1 cellular context compared by ENCODE assay signal in the genomic region with DNA sequence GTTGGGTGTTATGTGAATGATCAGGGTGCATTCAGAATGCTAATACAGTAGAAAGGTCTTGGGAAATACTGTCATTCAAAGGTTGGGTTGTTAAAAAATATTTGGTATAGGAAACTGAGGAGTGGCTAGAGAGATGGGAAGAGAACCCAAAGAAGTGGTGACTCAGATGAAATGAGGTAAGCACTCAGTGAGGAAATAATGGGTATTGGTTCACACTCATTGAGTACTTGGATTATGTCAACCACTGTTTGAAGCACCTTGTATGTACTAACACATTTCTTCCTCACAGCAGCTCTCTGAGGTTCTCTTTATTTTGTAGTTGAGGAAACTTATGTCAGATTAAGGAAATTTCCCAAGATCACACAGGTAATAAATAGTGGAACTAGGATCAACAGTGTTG.
TF ChIP-seq lines count a peak whose summit lies in the region.

No MANE protein-coding gene starts in this region.

TF ChIP-seq in GM23338, 12 proteins besides CTCF, POLR2A, EP300 and RAD21 (continued from another document):
- TF ChIP-seq, protein P1, sequence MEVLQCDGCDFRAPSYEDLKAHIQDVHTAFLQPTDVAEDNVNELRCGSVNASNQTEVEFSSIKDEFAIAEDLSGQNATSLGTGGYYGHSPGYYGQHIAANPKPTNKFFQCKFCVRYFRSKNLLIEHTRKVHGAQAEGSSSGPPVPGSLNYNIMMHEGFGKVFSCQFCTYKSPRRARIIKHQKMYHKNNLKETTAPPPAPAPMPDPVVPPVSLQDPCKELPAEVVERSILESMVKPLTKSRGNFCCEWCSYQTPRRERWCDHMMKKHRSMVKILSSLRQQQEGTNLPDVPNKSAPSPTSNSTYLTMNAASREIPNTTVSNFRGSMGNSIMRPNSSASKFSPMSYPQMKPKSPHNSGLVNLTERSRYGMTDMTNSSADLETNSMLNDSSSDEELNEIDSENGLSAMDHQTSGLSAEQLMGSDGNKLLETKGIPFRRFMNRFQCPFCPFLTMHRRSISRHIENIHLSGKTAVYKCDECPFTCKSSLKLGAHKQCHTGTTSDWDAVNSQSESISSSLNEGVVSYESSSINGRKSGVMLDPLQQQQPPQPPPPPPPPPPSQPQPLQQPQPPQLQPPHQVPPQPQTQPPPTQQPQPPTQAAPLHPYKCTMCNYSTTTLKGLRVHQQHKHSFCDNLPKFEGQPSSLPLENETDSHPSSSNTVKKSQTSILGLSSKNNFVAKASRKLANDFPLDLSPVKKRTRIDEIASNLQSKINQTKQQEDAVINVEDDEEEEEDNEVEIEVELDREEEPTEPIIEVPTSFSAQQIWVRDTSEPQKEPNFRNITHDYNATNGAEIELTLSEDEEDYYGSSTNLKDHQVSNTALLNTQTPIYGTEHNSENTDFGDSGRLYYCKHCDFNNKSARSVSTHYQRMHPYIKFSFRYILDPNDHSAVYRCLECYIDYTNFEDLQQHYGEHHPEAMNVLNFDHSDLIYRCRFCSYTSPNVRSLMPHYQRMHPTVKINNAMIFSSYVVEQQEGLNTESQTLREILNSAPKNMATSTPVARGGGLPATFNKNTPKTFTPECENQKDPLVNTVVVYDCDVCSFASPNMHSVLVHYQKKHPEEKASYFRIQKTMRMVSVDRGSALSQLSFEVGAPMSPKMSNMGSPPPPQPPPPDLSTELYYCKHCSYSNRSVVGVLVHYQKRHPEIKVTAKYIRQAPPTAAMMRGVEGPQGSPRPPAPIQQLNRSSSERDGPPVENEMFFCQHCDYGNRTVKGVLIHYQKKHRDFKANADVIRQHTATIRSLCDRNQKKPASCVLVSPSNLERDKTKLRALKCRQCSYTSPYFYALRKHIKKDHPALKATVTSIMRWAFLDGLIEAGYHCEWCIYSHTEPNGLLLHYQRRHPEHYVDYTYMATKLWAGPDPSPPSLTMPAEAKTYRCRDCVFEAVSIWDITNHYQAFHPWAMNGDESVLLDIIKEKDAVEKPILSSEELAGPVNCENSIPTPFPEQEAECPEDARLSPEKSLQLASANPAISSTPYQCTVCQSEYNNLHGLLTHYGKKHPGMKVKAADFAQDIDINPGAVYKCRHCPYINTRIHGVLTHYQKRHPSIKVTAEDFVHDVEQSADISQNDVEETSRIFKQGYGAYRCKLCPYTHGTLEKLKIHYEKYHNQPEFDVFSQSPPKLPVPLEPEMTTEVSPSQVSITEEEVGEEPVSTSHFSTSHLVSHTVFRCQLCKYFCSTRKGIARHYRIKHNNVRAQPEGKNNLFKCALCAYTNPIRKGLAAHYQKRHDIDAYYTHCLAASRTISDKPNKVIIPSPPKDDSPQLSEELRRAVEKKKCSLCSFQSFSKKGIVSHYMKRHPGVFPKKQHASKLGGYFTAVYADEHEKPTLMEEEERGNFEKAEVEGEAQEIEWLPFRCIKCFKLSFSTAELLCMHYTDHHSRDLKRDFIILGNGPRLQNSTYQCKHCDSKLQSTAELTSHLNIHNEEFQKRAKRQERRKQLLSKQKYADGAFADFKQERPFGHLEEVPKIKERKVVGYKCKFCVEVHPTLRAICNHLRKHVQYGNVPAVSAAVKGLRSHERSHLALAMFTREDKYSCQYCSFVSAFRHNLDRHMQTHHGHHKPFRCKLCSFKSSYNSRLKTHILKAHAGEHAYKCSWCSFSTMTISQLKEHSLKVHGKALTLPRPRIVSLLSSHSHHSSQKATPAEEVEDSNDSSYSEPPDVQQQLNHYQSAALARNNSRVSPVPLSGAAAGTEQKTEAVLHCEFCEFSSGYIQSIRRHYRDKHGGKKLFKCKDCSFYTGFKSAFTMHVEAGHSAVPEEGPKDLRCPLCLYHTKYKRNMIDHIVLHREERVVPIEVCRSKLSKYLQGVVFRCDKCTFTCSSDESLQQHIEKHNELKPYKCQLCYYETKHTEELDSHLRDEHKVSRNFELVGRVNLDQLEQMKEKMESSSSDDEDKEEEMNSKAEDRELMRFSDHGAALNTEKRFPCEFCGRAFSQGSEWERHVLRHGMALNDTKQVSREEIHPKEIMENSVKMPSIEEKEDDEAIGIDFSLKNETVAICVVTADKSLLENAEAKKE (CRISPR knock-in tag; IDR thresholded peaks at IDR 0.05), result no peak
